ENCODE assay signal across 13 cellular contexts in genomic region chr1:32247452-32247851, GRCh38. TPM values are rescaled to one million over a fixed set of nuclear protein-coding genes. Genes with fewer than 3 reads are reported as not detected.
DNase-seq lines count a peak whose midpoint lies in the region; ATAC-seq and TF ChIP-seq lines count a peak whose summit lies in the region.
"Had no signal": no experiment of that assay in that cellular context is flagged by ENCODE, and none has a peak within 500 bp of the region (broad histone marks: within the 10 kb centered on the region; RNA-seq: fewer than 3 reads in every experiment).

No MANE protein-coding gene starts in this region.

- no peaks in the 10 kb centered on the region for H3K36me3 ChIP-seq in CD8-positive, alpha-beta memory T cell (ENCODE audit: insufficient read depth, low read length)
- no peaks in the 10 kb centered on the region for H3K36me3 ChIP-seq in gastrocnemius medialis
- H3K36me3 ChIP-seq: pancreas had no signal

- H3K4me3 ChIP-seq in CD8-positive, alpha-beta memory T cell (ENCODE audit: low read length): peak overlapping the region; percentile 60
- peak overlapping the region in 1 of 4 donors; percentile 3 for H3K4me3 ChIP-seq in gastrocnemius medialis

- H3K27me3 Mint-ChIP-seq in CD8-positive, alpha-beta memory T cell: peaks cover 0 to 4% of the 10 kb centered on the region in 2 donors
- H3K27me3 Mint-ChIP-seq in WTC11 (ENCODE audit: low read depth): peaks cover 4% of the 10 kb centered on the region

- in situ Hi-C loops in gastrocnemius medialis (cut with MboI; ENCODE audit: low sequenced_read_pairs in 4 of 4): no loop called here
- in situ Hi-C loops in GM13977 (cut with MboI; ENCODE audit: low pct_unique_long_range_greater_than_20kb, low sequenced_read_pairs, unreplicated experiment): no loop called here

- no peak overlapping the region for H3K27ac ChIP-seq in CD8-positive, alpha-beta memory T cell (ENCODE audit: low read depth, low read length)
- H3K27ac ChIP-seq in gastrocnemius medialis: peak overlapping the region; percentile 64 to 76 (median 70)

- H3K27me3 ChIP-seq in CD8-positive, alpha-beta memory T cell (ENCODE audit: insufficient read depth, low read length, poor library complexity, severe bottlenecking): no peaks in the 10 kb centered on the region
- H3K27me3 ChIP-seq in gastrocnemius medialis: no peaks in the 10 kb centered on the region
- H3K27me3 ChIP-seq: pancreas had no signal

- DNase-seq in CD8-positive, alpha-beta memory T cell: no peak
- no peak for DNase-seq in WTC11 (ENCODE audit: low spot score)
- peak; percentile 38 for DNase-seq in left cardiac atrium
- no peak for DNase-seq in gastrocnemius medialis
- no peak for DNase-seq in GM13977 (ENCODE audit: low spot score)
- no peak for DNase-seq in ecto neural progenitor cell (ENCODE audit: low spot score)
- no peak for DNase-seq in stimulated activated CD4-positive, alpha-beta T cell treated with anti-CD3 and anti-CD28 coated beads, Interleukin-4, amount 100 ng/mL, for 4 hours
- DNase-seq in SIG-M5 (lab: John Stamatoyannopoulos, UW): no peak

- POLR2A ChIA-PET in CD8-positive, alpha-beta memory T cell (lab: Charles Lee): interaction anchor here (1.8 to 2.3 kb wide), 2 partner anchors 26 to 44 kb away, joined by 11 to 14 read pairs; partner anchors contain the start of gene HDAC1
- POLR2A ChIA-PET in WTC11 (lab: Charles Lee): interaction anchor here (0.6 to 2.2 kb wide), 4 partner anchors 23 to 89 kb away, joined by 4 to 11 read pairs (median 6); partner anchors contain the start of genes CCDC28B and MARCKSL1

- H3K9me3 Mint-ChIP-seq in CD8-positive, alpha-beta memory T cell: no peaks in the 10 kb centered on the region
- H3K9me3 Mint-ChIP-seq in WTC11: no peaks in the 10 kb centered on the region

- TF ChIP-seq CTCF in WTC11 (IDR thresholded peaks at IDR 0.05): no peak
- no peak for TF ChIP-seq CTCF in gastrocnemius medialis (IDR thresholded peaks at IDR 0.05 in 4 of 5, conservative IDR thresholded peaks at IDR 0.05 in 1 of 5)
- no peak for TF ChIP-seq CTCF in GM13977 (IDR thresholded peaks at IDR 0.05; ENCODE audit: extremely low read depth, insufficient read depth, missing control alignments)

- H3K27ac Mint-ChIP-seq in CD8-positive, alpha-beta memory T cell: peak overlapping the region; percentile 72 to 100 (median 96)
- H3K27ac Mint-ChIP-seq in WTC11: no peak overlapping the region

- intact Hi-C loops in left cardiac atrium (cut with DNase I) (loop anchor here in 1 of 2 donors (10.0 kb wide), 1 partner anchor 47 kb away; the partner anchor contains the start of gene HDAC1), gastrocnemius medialis (cut with DNase I; ENCODE audit: low total_unique reads) (no loop called here)

- no peak for TF ChIP-seq POLR2A in gastrocnemius medialis (IDR thresholded peaks at IDR 0.05)

- ATAC-seq in WTC11 (no peak), left cardiac atrium (peak in 1 of 2 donors; percentile 16), gastrocnemius medialis (no peak)

- H3K4me1 ChIP-seq in CD8-positive, alpha-beta memory T cell (ENCODE audit: insufficient read depth, low read length): peaks cover 48% of the 10 kb centered on the region
- peaks cover 18 to 44% of the 10 kb centered on the region in 2 donors for H3K4me1 ChIP-seq in gastrocnemius medialis

- CTCF ChIA-PET in CD8-positive, alpha-beta memory T cell (lab: Charles Lee): interaction anchor here (0.9 to 13.4 kb wide), 17 partner anchors 9 to 108 kb away, joined by 3 to 181 read pairs (median 6); partner anchors contain the start of genes HDAC1 and IQCC
- CTCF ChIA-PET in WTC11 (lab: Charles Lee): interaction anchor here (1.1 to 6.1 kb wide), 12 partner anchors 9 to 154 kb away, joined by 4 to 75 read pairs (median 12); partner anchors contain the start of genes BSDC1, EIF3I and TMEM234

- peak overlapping the region in 4 of 7 donors; percentile 50 to 81 (median 74) for H3K4me3 Mint-ChIP-seq in CD8-positive, alpha-beta memory T cell
- no peak overlapping the region for H3K4me3 Mint-ChIP-seq in WTC11

- H3K4me1 Mint-ChIP-seq in CD8-positive, alpha-beta memory T cell: peaks cover 32 to 52% (median 37%) of the 10 kb centered on the region in 3 donors
- peaks cover 42% of the 10 kb centered on the region for H3K4me1 Mint-ChIP-seq in WTC11

- peaks cover under 1 to 20% (median 5%) of the 10 kb centered on the region in 3 donors for H3K36me3 Mint-ChIP-seq in CD8-positive, alpha-beta memory T cell
- H3K36me3 Mint-ChIP-seq in WTC11: no peaks in the 10 kb centered on the region

- no peaks in the 10 kb centered on the region for H3K9me3 ChIP-seq in CD8-positive, alpha-beta memory T cell (ENCODE audit: low read length)
- H3K9me3 ChIP-seq in gastrocnemius medialis: no peaks in the 10 kb centered on the region
- H3K9me3 ChIP-seq: pancreas had no signal

TF ChIP-seq in WTC11, 78 proteins besides CTCF, POLR2A, EP300 and RAD21 (continues in another document):
- TF ChIP-seq NFE2L1 (CRISPR knock-in tag; IDR thresholded peaks at IDR 0.05): no peak
- TF ChIP-seq ARID4B (CRISPR knock-in tag; IDR thresholded peaks at IDR 0.05; ENCODE audit: borderline replicate concordance): 0 out of 2 replicates have a peak, but pooled peaks have one; percentile 12
- TF ChIP-seq ZNF425 (CRISPR knock-in tag; conservative IDR thresholded peaks at IDR 0.05): no peak

RNA-seq across cellular contexts. Expression of gene FAM167B, which starts 0.4 kb away (rescaled TPM):
- total RNA-seq in CD8-positive, alpha-beta memory T cell: under 1 TPM; 0.33 to 0.63 TPM
- not detected for polyA plus RNA-seq in CD8-positive, alpha-beta memory T cell
- total RNA-seq in WTC11 (2021): 5.4 to 7.4 TPM (median 7.1 TPM) in 3 replicates
- total RNA-seq in left cardiac atrium: 1 to 10 TPM; 5.5 to 9.8 TPM
- total RNA-seq in gastrocnemius medialis: 1 to 10 TPM; 1.1 to 2.9 (median 2.3) TPM
- total RNA-seq: Daoy had no signal

RNA-seq across cellular contexts. Expression of gene LCK, which starts 3.6 kb away (rescaled TPM):
- total RNA-seq in CD8-positive, alpha-beta memory T cell: 100 to 1,000 TPM; 288 to 297 TPM
- 937 TPM for polyA plus RNA-seq in CD8-positive, alpha-beta memory T cell
- total RNA-seq in WTC11 (2021) (51.0 to 60.5 TPM (median 57.0 TPM) in 3 replicates), left cardiac atrium (1 to 10 TPM; 1.2 to 2.6 TPM), gastrocnemius medialis (1 to 10 TPM in 1 of 4 donors, under 1 TPM in 1, not detected in 2; 0.66 to 1.6 TPM)
- total RNA-seq: SK-MEL-5 had no signal

RNA-seq across cellular contexts. Expression of gene EIF3I, which starts 25.2 kb away (rescaled TPM):
- 100 to 1,000 TPM; 381 to 390 TPM for total RNA-seq in CD8-positive, alpha-beta memory T cell
- 173 TPM for polyA plus RNA-seq in CD8-positive, alpha-beta memory T cell
- total RNA-seq in WTC11 (2021) (237 to 243 TPM (median 241 TPM) in 3 replicates), left cardiac atrium (100 to 1,000 TPM in 1 of 2 donors, 10 to 100 TPM in 1; 95.1 to 110 TPM), gastrocnemius medialis (100 to 1,000 TPM; 211 to 294 (median 245) TPM)

RNA-seq across cellular contexts. Expression of gene TMEM234, which starts 25.3 kb away (rescaled TPM):
- total RNA-seq in CD8-positive, alpha-beta memory T cell: 10 to 100 TPM; 10.9 to 12.2 TPM
- polyA plus RNA-seq in CD8-positive, alpha-beta memory T cell: 6.5 TPM
- total RNA-seq in WTC11 (2021): 10.3 to 11.9 TPM (median 11.4 TPM) in 3 replicates
- 1 to 10 TPM; 8.8 to 9.9 TPM for total RNA-seq in left cardiac atrium
- total RNA-seq in gastrocnemius medialis: 1 to 10 TPM; 1.6 to 4.6 (median 4.4) TPM

RNA-seq across cellular contexts. Expression of gene DCDC2B, which starts 38.6 kb away (rescaled TPM):
- total RNA-seq in CD8-positive, alpha-beta memory T cell: under 1 TPM in 1 of 2 experiments, not detected in 1; 0.11 TPM
- polyA plus RNA-seq in CD8-positive, alpha-beta memory T cell: 0.13 TPM
- total RNA-seq in WTC11 (2021) (not detected in 3 replicates), left cardiac atrium (not detected), gastrocnemius medialis (not detected)
- total RNA-seq: Daoy, dermis blood vessel endothelial cell, HT1080, pancreas, SK-MEL-5 had no signal

Comparison
In these comparisons a context has a peak if more than half of its experiments do, and no peak if none do; other contexts are left out.
1. RNA of gene LCK, which starts 3.6 kb away (total RNA-seq): 288 to 297 TPM in CD8-positive, alpha-beta memory T cell and 51.0 to 60.5 TPM in WTC11; 1.2 to 2.6 TPM in left cardiac atrium and 0.66 to 1.6 TPM in gastrocnemius medialis; every median in the first group is over 10 times any median in the second.